ENCODE assay signal across 19 cellular contexts in genomic region chr17:42305543-42306384, GRCh38. TPM values are rescaled to one million over a fixed set of nuclear protein-coding genes. Genes with fewer than 3 reads are reported as not detected.
A peak's percentile ranks its signal among the peaks of the same experiment; 100 is the strongest.
DNase-seq lines count a peak whose midpoint lies in the region; ATAC-seq lines count a peak whose summit lies in the region.
"Had no signal": no experiment of that assay in that cellular context is flagged by ENCODE, and none has a peak within 500 bp of the region (broad histone marks: within the 10 kb centered on the region; RNA-seq: fewer than 3 reads in every experiment).

No MANE protein-coding gene starts in this region.

- no peak overlapping the region for H3K27ac ChIP-seq in CD4-positive, alpha-beta memory T cell (ENCODE audit: low read depth, low read length)
- H3K27ac ChIP-seq: brain microvascular endothelial cell, PC-9, tibial nerve had no signal

- H3K27me3 Mint-ChIP-seq in T-helper 2 cell treated with Interferon-gamma antibody and Interleukin-4, amounts not matched to agents 5 μg/mL and 100 μg/mL, for 36 hours (ENCODE audit: low read depth), result no peaks in the 10 kb centered on the region
- H3K27me3 Mint-ChIP-seq in CD4-positive, alpha-beta memory T cell, result no peaks in the 10 kb centered on the region
- H3K27me3 Mint-ChIP-seq in activated T-helper 17 cell treated with anti-CD3 and anti-CD28 coated beads, Interleukin-2, amount 50 U/mL, for 72 hours, result no peaks in the 10 kb centered on the region
- no peaks in the 10 kb centered on the region for H3K27me3 Mint-ChIP-seq in naive thymus-derived CD8-positive, alpha-beta T cell

- no peak for ATAC-seq in activated T-helper 17 cell treated with anti-CD3 and anti-CD28 coated beads, Interleukin-2, amount 50 U/mL, for 72 hours (replicated peaks)
- peak; percentile 57 to 75 for ATAC-seq in naive thymus-derived CD8-positive, alpha-beta T cell
- no peak for ATAC-seq in GM19452 (IDR thresholded peaks at IDR 0.05; ENCODE audit: unreplicated experiment)
- ATAC-seq: SK-N-SH treated with all-trans-retinoic acid at 6 μM for 48 hours had no signal

- peaks cover 20% of the 10 kb centered on the region for H3K4me1 Mint-ChIP-seq in T-helper 2 cell treated with Interferon-gamma antibody and Interleukin-4, amounts not matched to agents 5 μg/mL and 100 μg/mL, for 36 hours (ENCODE audit: low read depth)
- peaks cover 11 to 35% (median 25%) of the 10 kb centered on the region in 4 donors for H3K4me1 Mint-ChIP-seq in CD4-positive, alpha-beta memory T cell
- H3K4me1 Mint-ChIP-seq in activated T-helper 17 cell treated with anti-CD3 and anti-CD28 coated beads, Interleukin-2, amount 50 U/mL, for 72 hours, result peaks cover 39% of the 10 kb centered on the region
- H3K4me1 Mint-ChIP-seq in naive thymus-derived CD8-positive, alpha-beta T cell, result peaks cover 8 to 39% (median 28%) of the 10 kb centered on the region in 4 donors

- peaks cover 16% of the 10 kb centered on the region for H3K4me1 ChIP-seq in CD4-positive, alpha-beta memory T cell (ENCODE audit: insufficient read depth, low read length)

- H3K27ac Mint-ChIP-seq in T-helper 2 cell treated with Interferon-gamma antibody and Interleukin-4, amounts not matched to agents 5 μg/mL and 100 μg/mL, for 36 hours, result peak overlapping the region; percentile 58
- peak overlapping the region; percentile 61 to 88 (median 77) for H3K27ac Mint-ChIP-seq in CD4-positive, alpha-beta memory T cell
- H3K27ac Mint-ChIP-seq in activated T-helper 17 cell treated with anti-CD3 and anti-CD28 coated beads, Interleukin-2, amount 50 U/mL, for 72 hours, result peak overlapping the region; percentile 89
- H3K27ac Mint-ChIP-seq in naive thymus-derived CD8-positive, alpha-beta T cell, result peak overlapping the region; percentile 68 to 92 (median 87)

- H3K4me3 Mint-ChIP-seq in T-helper 2 cell treated with Interferon-gamma antibody and Interleukin-4, amounts not matched to agents 5 μg/mL and 100 μg/mL, for 36 hours, result no peak overlapping the region
- peak overlapping the region in 5 of 8 donors; percentile 2 to 68 (median 20) for H3K4me3 Mint-ChIP-seq in CD4-positive, alpha-beta memory T cell
- no peak overlapping the region for H3K4me3 Mint-ChIP-seq in activated T-helper 17 cell treated with anti-CD3 and anti-CD28 coated beads, Interleukin-2, amount 50 U/mL, for 72 hours
- H3K4me3 Mint-ChIP-seq in naive thymus-derived CD8-positive, alpha-beta T cell, result peak overlapping the region in 7 of 10 donors; percentile 18 to 79 (median 67)

- CTCF ChIA-PET in CD4-positive, alpha-beta memory T cell (lab: Charles Lee; ENCODE audit: partially characterized antibody), result interaction anchor here (0.8 to 2.6 kb wide), 2 partner anchors 54 to 83 kb away, joined by 3 to 10 read pairs; no protein-coding TSS in a partner anchor

- peaks cover 87% of the 10 kb centered on the region for H3K36me3 ChIP-seq in CD4-positive, alpha-beta memory T cell (ENCODE audit: insufficient read depth, low read length)

- H3K4me3 ChIP-seq in CD4-positive, alpha-beta memory T cell (ENCODE audit: low read length in 2 of 2), result no peak overlapping the region
- H3K4me3 ChIP-seq: PC-9, smooth muscle cell, tibial nerve had no signal

- intact Hi-C loops in CD4-positive, alpha-beta memory T cell (cut with micrococcal nuclease), result no loop called here

- H3K9me3 Mint-ChIP-seq in T-helper 2 cell treated with Interferon-gamma antibody and Interleukin-4, amounts not matched to agents 5 μg/mL and 100 μg/mL, for 36 hours, result no peaks in the 10 kb centered on the region
- H3K9me3 Mint-ChIP-seq in CD4-positive, alpha-beta memory T cell, result peaks cover 0 to 5% (median 0%) of the 10 kb centered on the region in 8 donors
- H3K9me3 Mint-ChIP-seq in activated T-helper 17 cell treated with anti-CD3 and anti-CD28 coated beads, Interleukin-2, amount 50 U/mL, for 72 hours, result no peaks in the 10 kb centered on the region
- no peaks in the 10 kb centered on the region for H3K9me3 Mint-ChIP-seq in naive thymus-derived CD8-positive, alpha-beta T cell

- H3K27me3 ChIP-seq in CD4-positive, alpha-beta memory T cell (ENCODE audit: insufficient read depth, low read length), result no peaks in the 10 kb centered on the region
- H3K27me3 ChIP-seq: brain microvascular endothelial cell, tibial nerve had no signal

- H3K9me3 ChIP-seq in CD4-positive, alpha-beta memory T cell (ENCODE audit: control insufficient read depth in 1 of 2, low read length in 2 of 2), result no peaks in the 10 kb centered on the region
- H3K9me3 ChIP-seq: tibial nerve had no signal

- POLR2A ChIA-PET in CD4-positive, alpha-beta memory T cell (lab: Charles Lee; ENCODE audit: partially characterized antibody), result interaction anchor here (1.0 to 1.1 kb wide), 2 partner anchors 16 to 83 kb away, joined by 4 to 5 read pairs; partner anchors contain the start of gene STAT3
- POLR2A ChIA-PET in naive thymus-derived CD8-positive, alpha-beta T cell (lab: Charles Lee), result interaction anchor here (0.8 to 1.8 kb wide), 3 partner anchors 10 to 304 kb away, joined by 3 to 6 read pairs (median 4); partner anchors contain the start of genes RETREG3 and TUBG1

- H3K36me3 Mint-ChIP-seq in T-helper 2 cell treated with Interferon-gamma antibody and Interleukin-4, amounts not matched to agents 5 μg/mL and 100 μg/mL, for 36 hours (ENCODE audit: low read depth), result peaks cover 76% of the 10 kb centered on the region
- peaks cover 56 to 87% of the 10 kb centered on the region in 2 donors for H3K36me3 Mint-ChIP-seq in CD4-positive, alpha-beta memory T cell
- peaks cover 98% of the 10 kb centered on the region for H3K36me3 Mint-ChIP-seq in activated T-helper 17 cell treated with anti-CD3 and anti-CD28 coated beads, Interleukin-2, amount 50 U/mL, for 72 hours (ENCODE audit: low read depth)
- peaks cover 0 to 93% (median 28%) of the 10 kb centered on the region in 3 donors for H3K36me3 Mint-ChIP-seq in naive thymus-derived CD8-positive, alpha-beta T cell

- DNase-seq in T-helper 2 cell treated with Interferon-gamma antibody and Interleukin-4, amounts not matched to agents 5 μg/mL and 100 μg/mL, for 36 hours (ENCODE audit: low spot score), result no peak
- DNase-seq in T-helper 2 cell, result no peak
- DNase-seq in CD4-positive, alpha-beta memory T cell, result peak in 2 of 5 donors; percentile 23 to 42
- DNase-seq in naive thymus-derived CD8-positive, alpha-beta T cell, result peak in 3 of 10 donors; percentile 21 to 49 (median 47)
- DNase-seq in NCI-H146 treated with DMSO at 0.1 percent for 48 hours (lab: John Stamatoyannopoulos, UW; ENCODE audit: unreplicated experiment), result no peak
- DNase-seq in T1000 (lab: John Stamatoyannopoulos, UW), result no peak
- DNase-seq: brain microvascular endothelial cell; cortex of kidney; hippocampal formation; islet precursor cell; NCI-H1417; NCI-H2227 treated with DMSO at 0.1 percent for 48 hours; PC-9; stimulated activated CD4-positive, alpha-beta T cell treated with anti-CD3 and anti-CD28 coated beads, Interleukin-4, amount 100 ng/mL, for 4 hours had no signal

RNA-seq across cellular contexts. Expression of gene STAT5A, which starts 17.5 kb away (rescaled TPM):
- total RNA-seq in CD4-positive, alpha-beta memory T cell, result 100 to 1,000 TPM; 130 to 133 TPM
- polyA plus RNA-seq in CD4-positive, alpha-beta memory T cell, result 10 to 100 TPM; 66.7 to 94.6 TPM
- total RNA-seq in activated T-helper 17 cell treated with anti-CD3 and anti-CD28 coated beads, Interleukin-2, amount 50 U/mL, for 72 hours, result 100 to 1,000 TPM; 133 to 305 TPM
- 100 to 1,000 TPM; 117 to 122 TPM for total RNA-seq in naive thymus-derived CD8-positive, alpha-beta T cell
- polyA plus RNA-seq in naive thymus-derived CD8-positive, alpha-beta T cell, result 100 to 1,000 TPM in 1 of 3 donors, 10 to 100 TPM in 2; 59.6 to 115 (median 89.1) TPM

RNA-seq across cellular contexts. Expression of gene STAT5B, which starts 29.6 kb away (rescaled TPM):
- 100 to 1,000 TPM; 244 to 261 TPM for total RNA-seq in CD4-positive, alpha-beta memory T cell
- 100 to 1,000 TPM in 1 of 2 donors, 10 to 100 TPM in 1; 91.3 to 146 TPM for polyA plus RNA-seq in CD4-positive, alpha-beta memory T cell
- 100 to 1,000 TPM; 124 to 255 TPM for total RNA-seq in activated T-helper 17 cell treated with anti-CD3 and anti-CD28 coated beads, Interleukin-2, amount 50 U/mL, for 72 hours
- 100 to 1,000 TPM; 137 to 149 TPM for total RNA-seq in naive thymus-derived CD8-positive, alpha-beta T cell
- 10 to 100 TPM; 66.3 to 94.0 (median 82.8) TPM for polyA plus RNA-seq in naive thymus-derived CD8-positive, alpha-beta T cell

Comparison
In these comparisons a context has a peak if more than half of its experiments do, and no peak if none do; other contexts are left out.
1. H3K4me3 Mint-ChIP-seq: peak in CD4-positive, alpha-beta memory T cell (5 of 8) and naive thymus-derived CD8-positive, alpha-beta T cell (7 of 10); none in T-helper 2 cell treated with Interferon-gamma antibody and Interleukin-4, amounts not matched to agents 5 μg/mL and 100 μg/mL, for 36 hours (single experiment) and activated T-helper 17 cell treated with anti-CD3 and anti-CD28 coated beads, Interleukin-2, amount 50 U/mL, for 72 hours (single experiment).
2. ATAC-seq: peak in naive thymus-derived CD8-positive, alpha-beta T cell (2 of 2); none in activated T-helper 17 cell treated with anti-CD3 and anti-CD28 coated beads, Interleukin-2, amount 50 U/mL, for 72 hours (single experiment) and GM19452 (single experiment).
3. Peak in every context shown above with its lines, with median percentiles within 50 percentile points of each other: H3K27ac Mint-ChIP-seq.